In the genomic region with DNA sequence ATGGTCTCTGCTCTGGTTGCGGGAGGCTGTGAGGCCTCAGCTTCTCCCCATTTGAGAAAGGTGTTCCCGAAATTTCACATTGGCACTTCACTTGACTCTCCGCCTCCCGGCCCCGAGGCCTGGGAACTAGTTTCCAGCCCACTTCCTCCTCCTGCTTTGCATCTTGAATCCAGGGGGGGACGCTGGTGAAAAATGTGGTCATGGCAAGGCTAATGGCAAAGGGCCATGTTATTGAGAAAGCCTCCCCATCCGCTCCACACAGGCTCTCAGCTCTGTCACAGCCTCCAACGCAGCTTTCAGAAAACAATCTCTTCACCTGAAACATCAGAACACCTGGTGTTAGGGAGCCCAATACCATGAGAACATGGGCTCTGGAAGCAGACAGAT, we compare ENCODE assay signal across 16 cellular contexts. TPM values are rescaled to one million over a fixed set of nuclear protein-coding genes. Genes with fewer than 3 reads are reported as not detected.
DNase-seq lines count a peak whose midpoint lies in the region; ATAC-seq and TF ChIP-seq lines count a peak whose summit lies in the region.
"Had no signal": no experiment of that assay in that cellular context is flagged by ENCODE, and none has a peak within 500 bp of the region (broad histone marks: within the 10 kb centered on the region; RNA-seq: fewer than 3 reads in every experiment).

No MANE protein-coding gene starts in this region.

- no peak; the same call in 1 of the 2 replicates for TF ChIP-seq CTCF in AG10803 (conservative IDR thresholded peaks at IDR 0.05; ENCODE audit: low read length)
- TF ChIP-seq CTCF in MCF 10A (IDR thresholded peaks at IDR 0.05; ENCODE audit: unreplicated experiment): no peak
- TF ChIP-seq CTCF in mesothelial cell of epicardium (IDR thresholded peaks at IDR 0.05; ENCODE audit: unreplicated experiment): no peak

- no peak overlapping the region for H3K4me3 ChIP-seq in AG10803 (ENCODE audit: low read length)

- no peak overlapping the region for H3K4me3 Mint-ChIP-seq in MCF 10A (ENCODE audit: unreplicated experiment)
- no peak overlapping the region for H3K4me3 Mint-ChIP-seq in mesothelial cell of epicardium
- H3K4me3 Mint-ChIP-seq: CD4-positive, CD25-positive, alpha-beta regulatory T cell; H9; stimulated activated memory B cell treated with anti-CD40 and anti-IgM and Interleukin-4, amounts not matched to agents 10 μg/mL and 1 μg/mL and 100 μg/mL, for 72 hours had no signal

- H3K27me3 Mint-ChIP-seq in MCF 10A (ENCODE audit: insufficient read depth, unreplicated experiment): no peaks in the 10 kb centered on the region
- H3K27me3 Mint-ChIP-seq in mesothelial cell of epicardium (ENCODE audit: low read depth): no peaks in the 10 kb centered on the region
- H3K27me3 Mint-ChIP-seq: CD4-positive, CD25-positive, alpha-beta regulatory T cell; stimulated activated memory B cell treated with anti-CD40 and anti-IgM and Interleukin-4, amounts not matched to agents 10 μg/mL and 1 μg/mL and 100 μg/mL, for 72 hours had no signal

- peak overlapping the region; percentile 100 for H3K27ac Mint-ChIP-seq in MCF 10A (ENCODE audit: low read depth, unreplicated experiment)
- H3K27ac Mint-ChIP-seq in mesothelial cell of epicardium: peak overlapping the region; percentile 57
- H3K27ac Mint-ChIP-seq: stimulated activated memory B cell treated with anti-CD40 and anti-IgM and Interleukin-4, amounts not matched to agents 10 μg/mL and 1 μg/mL and 100 μg/mL, for 72 hours had no signal

- H3K9me3 Mint-ChIP-seq in MCF 10A (ENCODE audit: unreplicated experiment) (no peaks in the 10 kb centered on the region), mesothelial cell of epicardium (no peaks in the 10 kb centered on the region)
- H3K9me3 Mint-ChIP-seq: CD4-positive, CD25-positive, alpha-beta regulatory T cell; H9; stimulated activated memory B cell treated with anti-CD40 and anti-IgM and Interleukin-4, amounts not matched to agents 10 μg/mL and 1 μg/mL and 100 μg/mL, for 72 hours had no signal

- peak; percentile 60 for DNase-seq in AG10803 (ENCODE audit: low read depth)
- peak; percentile 15 for DNase-seq in GF-D8 (lab: John Stamatoyannopoulos, UW)
- DNase-seq in MCF 10A (ENCODE audit: unreplicated experiment): peak; percentile 53
- DNase-seq in mesothelial cell of epicardium (ENCODE audit: low spot score in 2 of 2, unreplicated experiment in 2 of 2): no peak
- no peak for DNase-seq in NCI-H1417 (lab: John Stamatoyannopoulos, UW)
- no peak for DNase-seq in left colon
- DNase-seq in HuH-7.5 (ENCODE audit: low spot score): no peak
- DNase-seq in NCI-H524 (lab: John Stamatoyannopoulos, UW): no peak
- DNase-seq: caudate nucleus; CD4-positive, CD25-positive, alpha-beta regulatory T cell; H9; MV-4-11; posterior cingulate gyrus; stimulated activated CD4-positive, alpha-beta T cell treated with anti-CD3 and anti-CD28 coated beads, Interleukin-1b, Interleukin-23, amount 100 ng/mL, for 48 hours had no signal

- POLR2A ChIA-PET in MCF 10A (lab: Yijun Ruan, JAX): interaction anchor here (0.6 to 1.3 kb wide), 5 partner anchors 13 to 1609 kb away, joined by 3 to 5 read pairs (median 3); partner anchors contain the start of genes CHMP4B and TM9SF4

- ATAC-seq in left colon: no peak
- ATAC-seq: SK-N-SH treated with all-trans-retinoic acid at 6 μM for 48 hours; stimulated activated memory B cell treated with anti-CD40 and anti-IgM and Interleukin-4, amounts not matched to agents 10 μg/mL and 1 μg/mL and 100 μg/mL, for 72 hours had no signal

- H3K36me3 Mint-ChIP-seq in MCF 10A (ENCODE audit: insufficient read depth, unreplicated experiment): peaks cover 67% of the 10 kb centered on the region
- H3K36me3 Mint-ChIP-seq in mesothelial cell of epicardium: peaks cover 16% of the 10 kb centered on the region

- H3K4me1 Mint-ChIP-seq in MCF 10A (ENCODE audit: insufficient read depth, unreplicated experiment) (peaks cover 49% of the 10 kb centered on the region), mesothelial cell of epicardium (peaks cover 44% of the 10 kb centered on the region)

- CTCF ChIA-PET in MCF 10A (lab: Yijun Ruan, JAX): interaction anchor here (0.7 kb wide), 1 partner anchor 8 kb away, joined by 3 read pairs; no protein-coding TSS in a partner anchor

- intact Hi-C loops in MCF 10A (cut with micrococcal nuclease): no loop called here
- intact Hi-C loops in left colon (cut with DNase I, micrococcal nuclease): no loop called here

- no TSS peak for BruUV-seq in MCF 10A (replicated peaks; lab: Mats Ljungman, UMichigan)

RNA-seq across cellular contexts. Expression of gene PLAGL2, which starts 5.6 kb away (rescaled TPM):
- 18.4 and 18.6 TPM in 2 replicates for total RNA-seq in MCF 10A (2022)
- 37.4 to 38.1 TPM (median 37.8 TPM) in 3 replicates for total RNA-seq in mesothelial cell of epicardium
- 10 to 100 TPM; 13.4 to 28.0 TPM for total RNA-seq in left colon

RNA-seq across cellular contexts. Expression of gene POFUT1, which starts 5.7 kb away (rescaled TPM):
- 43.1 and 43.9 TPM in 2 replicates for total RNA-seq in MCF 10A (2022)
- 43.7 to 46.3 TPM (median 45.3 TPM) in 3 replicates for total RNA-seq in mesothelial cell of epicardium
- total RNA-seq in left colon: 10 to 100 TPM; 36.6 to 63.2 TPM

Comparison
In these comparisons a context has a peak if more than half of its experiments do, and no peak if none do; other contexts are left out.
1. DNase-seq: peak in AG10803 (single experiment), GF-D8 (single experiment) and MCF 10A (single experiment); none in mesothelial cell of epicardium (0 of 2), NCI-H1417 (0 of 3), left colon (0 of 2), HuH-7.5 (single experiment) and NCI-H524 (0 of 2).